In genomic region chr2:168330624-168331423, GRCh38 we compare ENCODE assay signal across 23 cellular contexts.
"Had no signal": no experiment of that assay in that cellular context is flagged by ENCODE, and none has a peak within 500 bp of the region (broad histone marks: within the 10 kb centered on the region; RNA-seq: fewer than 3 reads in every experiment).

No MANE protein-coding gene starts in this region.

- H3K27ac ChIP-seq: ascending aorta, KMS-11, PC-9 had no signal

- H3K36me3 ChIP-seq: ascending aorta, MG63 had no signal

- H3K9me3 Mint-ChIP-seq: central memory CD8-positive, alpha-beta T cell had no signal

- H3K27ac Mint-ChIP-seq: activated B cell treated with CpG ODN at 0.5 μM for 24 hours; activated CD4-positive, alpha-beta memory T cell treated with anti-CD3 and anti-CD28 coated beads for 36 hours; activated T-cell treated with anti-CD3 and anti-CD28 coated beads, Interleukin-2, amount 50 U/mL, for 24 hours; brain had no signal

- FAIRE-seq: TTC549 had no signal

- DNase-seq: activated B cell treated with CpG ODN at 0.5 μM for 24 hours; activated CD4-positive, alpha-beta memory T cell treated with anti-CD3 and anti-CD28 coated beads for 36 hours; activated effector memory CD4-positive, alpha-beta T cell treated with anti-CD3 and anti-CD28 coated beads, Interleukin-2, amount 50 U/mL, for 16 hours; activated naive CD4-positive, alpha-beta T cell treated with Interleukin-2 at 50 U/mL for 16 hours; activated T-cell treated with anti-CD3 and anti-CD28 coated beads, Interleukin-2, amount 50 U/mL, for 24 hours; amniotic stem cell; cortex of kidney; IMR-90; MG63; NCI-H1105; NCI-H1436; NCI-H1694 treated with DMSO at 0.1 percent for 48 hours; NCI-H2029 treated with DMSO at 0.1 percent for 48 hours; NCI-H510A treated with DMSO at 0.1 percent for 48 hours; NCI-H69; PC-9; SIG-M5; T1000 had no signal

- H3K4me1 ChIP-seq: ascending aorta had no signal

- H3K36me3 Mint-ChIP-seq: activated CD4-positive, alpha-beta memory T cell treated with anti-CD3 and anti-CD28 coated beads for 36 hours had no signal

- H3K27me3 ChIP-seq: ascending aorta, MG63 had no signal

- H3K4me1 Mint-ChIP-seq: activated B cell treated with CpG ODN at 0.5 μM for 24 hours; brain; central memory CD8-positive, alpha-beta T cell had no signal

- H3K4me3 Mint-ChIP-seq: activated B cell treated with CpG ODN at 0.5 μM for 24 hours; activated CD4-positive, alpha-beta memory T cell treated with anti-CD3 and anti-CD28 coated beads for 36 hours; activated T-cell treated with anti-CD3 and anti-CD28 coated beads, Interleukin-2, amount 50 U/mL, for 24 hours; brain; central memory CD8-positive, alpha-beta T cell had no signal

- H3K27me3 Mint-ChIP-seq: activated B cell treated with CpG ODN at 0.5 μM for 24 hours; activated T-cell treated with anti-CD3 and anti-CD28 coated beads, Interleukin-2, amount 50 U/mL, for 24 hours; central memory CD8-positive, alpha-beta T cell had no signal

- H3K4me3 ChIP-seq: ascending aorta, MG63, PC-9 had no signal
